8 cellular contexts compared by ENCODE assay signal in genomic region chr5:126656397-126657007, GRCh38. TPM values are rescaled to one million over a fixed set of nuclear protein-coding genes. Genes with fewer than 3 reads are reported as not detected.
DNase-seq lines count a peak whose midpoint lies in the region; TF ChIP-seq lines count a peak whose summit lies in the region.

No MANE protein-coding gene starts in this region.

- no peaks in the 10 kb centered on the region for H3K9me3 ChIP-seq in adrenal gland (replicated peaks in 1 of 3)

- H3K4me3 ChIP-seq in adrenal gland: no peak overlapping the region

- H3K27ac ChIP-seq in 22Rv1 (no peak overlapping the region), adrenal gland (no peak overlapping the region)

- no peak overlapping the region for H3K27ac Mint-ChIP-seq in immature natural killer cell

- no peaks in the 10 kb centered on the region for H3K36me3 ChIP-seq in adrenal gland (replicated peaks in 1 of 2)

- intact Hi-C loops in adrenal gland (cut with DNase I): loop anchor here in 1 of 2 donors (5.0 kb wide), 1 partner anchor 121 kb away; the partner anchor contains the start of gene LMNB1

- TF ChIP-seq CTCF in 22Rv1 (IDR thresholded peaks at IDR 0.05): peak; percentile 92
- TF ChIP-seq CTCF in adrenal gland (IDR thresholded peaks at IDR 0.05): peak; percentile 67 to 88 (median 76)

- no peak for TF ChIP-seq POLR2A in adrenal gland (IDR thresholded peaks at IDR 0.05)

- DNase-seq in DMS 273 treated with DMSO at 0.1 percent for 48 hours (lab: John Stamatoyannopoulos, UW) (peak; percentile 2), NCI-H1105 treated with DMSO at 0.1 percent for 48 hours (lab: John Stamatoyannopoulos, UW) (peak; percentile 29), adrenal gland (peak in 4 of 7 donors; percentile 14 to 27 (median 24)), immature natural killer cell (peak; percentile 14 to 19 (median 18)), superior temporal gyrus (ENCODE audit: extremely low spot score) (peak; percentile 73), mucosa of gallbladder (ENCODE audit: low spot score) (no peak), NK-92 (lab: John Stamatoyannopoulos, UW; ENCODE audit: unreplicated experiment) (no peak)

- no peaks in the 10 kb centered on the region for H3K4me1 Mint-ChIP-seq in immature natural killer cell

- H3K27me3 ChIP-seq in adrenal gland: no peaks in the 10 kb centered on the region

- H3K4me1 ChIP-seq in adrenal gland (replicated peaks in 1 of 2): peaks cover 0 to 9% of the 10 kb centered on the region in 2 donors

- H3K36me3 Mint-ChIP-seq in immature natural killer cell: no peaks in the 10 kb centered on the region

- no peak overlapping the region for H3K4me3 Mint-ChIP-seq in immature natural killer cell

- H3K27me3 Mint-ChIP-seq in immature natural killer cell (ENCODE audit: low read depth in 3 of 3): peaks cover 0 to 1% (median 0%) of the 10 kb centered on the region in 3 donors

- 1 to 3% (median 2%) methylated on average over 5 of the region's 5 CpGs for WGBS in adrenal gland, 4 donors

- no peaks in the 10 kb centered on the region for H3K9me3 Mint-ChIP-seq in immature natural killer cell

RNA-seq across cellular contexts. Expression of gene PHAX, which starts 55.8 kb away (rescaled TPM):
- total RNA-seq in adrenal gland (10 to 100 TPM; 23.4 to 56.5 (median 38.0) TPM), mucosa of gallbladder (30.2 TPM)
- polyA plus RNA-seq in adrenal gland (10 to 100 TPM; 10.8 to 88.2 (median 15.6) TPM), immature natural killer cell (100 to 1,000 TPM in 1 of 3 donors, 10 to 100 TPM in 2; 49.3 to 109 (median 70.5) TPM)

Comparison
In these comparisons a context has a peak if more than half of its experiments do, and no peak if none do; other contexts are left out.
1. DNase-seq: peak in DMS 273 treated with DMSO at 0.1 percent for 48 hours (single experiment), NCI-H1105 treated with DMSO at 0.1 percent for 48 hours (single experiment), adrenal gland (4 of 7), immature natural killer cell (3 of 3) and superior temporal gyrus (single experiment); none in mucosa of gallbladder (single experiment) and NK-92 (single experiment).